10 cellular contexts compared by ENCODE assay signal in genomic region chr7:74586258-74587200, GRCh38.
A peak's percentile ranks its signal among the peaks of the same experiment; 100 is the strongest.
DNase-seq lines count a peak whose midpoint lies in the region; ATAC-seq and TF ChIP-seq lines count a peak whose summit lies in the region.
"Had no signal": no experiment of that assay in that cellular context is flagged by ENCODE, and none has a peak within 500 bp of the region (broad histone marks: within the 10 kb centered on the region; RNA-seq: fewer than 3 reads in every experiment).

No MANE protein-coding gene starts in this region.

- no peak overlapping the region; the same call in 1 of the 2 replicates for H3K27ac ChIP-seq in HUES6 (ENCODE audit: low read depth, low read length)
- peak overlapping the region; percentile 89 to 95 (median 91) for H3K27ac ChIP-seq in thyroid gland

- H3K4me1 Mint-ChIP-seq in chondrocyte (ENCODE audit: low read depth): peaks cover 29% of the 10 kb centered on the region
- H3K4me1 Mint-ChIP-seq in memory B cell: peaks cover 16% of the 10 kb centered on the region

- WGBS in thyroid gland, 2 donors: 80 to 84% methylated on average over 17 to 19 of the region's 19 CpGs

- TF ChIP-seq POLR2A in thyroid gland (IDR thresholded peaks at IDR 0.05): no peak

- H3K4me3 ChIP-seq in HUES6 (ENCODE audit: low read depth, low read length): no peak overlapping the region
- no peak overlapping the region for H3K4me3 ChIP-seq in thyroid gland (replicated peaks in 1 of 3)

- H3K9me3 Mint-ChIP-seq in chondrocyte (ENCODE audit: low read depth) (no peaks in the 10 kb centered on the region), memory B cell (no peaks in the 10 kb centered on the region)
- H3K9me3 Mint-ChIP-seq: activated T-helper 2 cell treated with anti-CD3 and anti-CD28 coated beads, Interferon-gamma antibody, Interleukin-2, Interleukin-4, amounts not matched to agents 10 μg/mL and 5 μg/mL and 100 μg/mL, durations not matched to agents 14 hours and 24 hours and 36 hours; immature natural killer cell had no signal

- no peak for TF ChIP-seq CTCF in chondrocyte (IDR thresholded peaks at IDR 0.05)
- TF ChIP-seq CTCF in thyroid gland (IDR thresholded peaks at IDR 0.05): no peak

- H3K27me3 ChIP-seq in HUES6 (ENCODE audit: control insufficient read depth, insufficient read depth, low read length) (no peaks in the 10 kb centered on the region), thyroid gland (no peaks in the 10 kb centered on the region)

- no peaks in the 10 kb centered on the region for H3K9me3 ChIP-seq in HUES6 (ENCODE audit: control insufficient read depth, insufficient read depth, low read depth, low read length)
- no peaks in the 10 kb centered on the region for H3K9me3 ChIP-seq in thyroid gland

- H3K4me1 ChIP-seq in HUES6 (ENCODE audit: control insufficient read depth, insufficient read depth, low read length) (peaks cover 6% of the 10 kb centered on the region; the same call in 1 of the 2 replicates), thyroid gland (peaks cover 38 to 50% of the 10 kb centered on the region in 2 donors)

- H3K9ac ChIP-seq in HUES6 (ENCODE audit: low read length): peak overlapping the region; percentile 32

- peak overlapping the region; percentile 55 for H3K4me3 Mint-ChIP-seq in chondrocyte (ENCODE audit: unreplicated experiment)
- H3K4me3 Mint-ChIP-seq in memory B cell: peak overlapping the region; percentile 68
- H3K4me3 Mint-ChIP-seq: immature natural killer cell had no signal

- H3K27me3 Mint-ChIP-seq in chondrocyte (ENCODE audit: low read depth): no peaks in the 10 kb centered on the region
- H3K27me3 Mint-ChIP-seq in memory B cell: no peaks in the 10 kb centered on the region

- peaks cover 16% of the 10 kb centered on the region for H3K36me3 ChIP-seq in HUES6 (ENCODE audit: control insufficient read depth, insufficient read depth, low read length)
- peaks cover 0 to 1% of the 10 kb centered on the region in 2 donors for H3K36me3 ChIP-seq in thyroid gland

- peaks cover 3% of the 10 kb centered on the region for H3K36me3 Mint-ChIP-seq in chondrocyte (ENCODE audit: low read depth)
- no peaks in the 10 kb centered on the region for H3K36me3 Mint-ChIP-seq in memory B cell
- H3K36me3 Mint-ChIP-seq: immature natural killer cell had no signal

- DNase-seq in chondrocyte (ENCODE audit: low spot score): no peak
- DNase-seq in memory B cell (ENCODE audit: low spot score in 2 of 2): no peak
- no peak for DNase-seq in thyroid gland
- DNase-seq in NCI-H146 treated with DMSO at 0.1 percent for 48 hours (lab: John Stamatoyannopoulos, UW; ENCODE audit: unreplicated experiment): no peak
- DNase-seq: immature natural killer cell had no signal

- intact Hi-C loops in thyroid gland (cut with DNase I): loop anchor here (5.0 kb wide), 1 partner anchor 36 kb away; no protein-coding TSS in a partner anchor

- ATAC-seq in memory B cell (ENCODE audit: low read depth) (no peak), GM18517 (IDR thresholded peaks at IDR 0.05; ENCODE audit: unreplicated experiment) (no peak), HG02623 (IDR thresholded peaks at IDR 0.05; ENCODE audit: unreplicated experiment) (no peak), HG03439 (IDR thresholded peaks at IDR 0.05; ENCODE audit: unreplicated experiment) (no peak)

- H3K27ac Mint-ChIP-seq in chondrocyte (ENCODE audit: unreplicated experiment) (peak overlapping the region; percentile 95), memory B cell (no peak overlapping the region)
- H3K27ac Mint-ChIP-seq: activated T-helper 2 cell treated with anti-CD3 and anti-CD28 coated beads, Interferon-gamma antibody, Interleukin-2, Interleukin-4, amounts not matched to agents 10 μg/mL and 5 μg/mL and 100 μg/mL, durations not matched to agents 14 hours and 24 hours and 36 hours had no signal
